In genomic region chr13:42116225-42116624, GRCh38 we compare ENCODE assay signal across 19 cellular contexts.
"Had no signal": no experiment of that assay in that cellular context is flagged by ENCODE, and none has a peak within 500 bp of the region (broad histone marks: within the 10 kb centered on the region; RNA-seq: fewer than 3 reads in every experiment).

No MANE protein-coding gene starts in this region.

- H2AFZ ChIP-seq: neural progenitor cell had no signal

- H3K27ac ChIP-seq: brain microvascular endothelial cell, dorsolateral prefrontal cortex, heart left ventricle, neural progenitor cell, ovary, tibial nerve had no signal

- H3K9ac ChIP-seq: neural progenitor cell had no signal

- H3K36me3 ChIP-seq: brain microvascular endothelial cell, heart left ventricle, neural progenitor cell, ovary, tibial nerve had no signal

- H3K4me3 ChIP-seq: dorsolateral prefrontal cortex, heart left ventricle, lung, neural progenitor cell, ovary, tibial nerve had no signal

- H3K27ac Mint-ChIP-seq: activated CD8-positive, alpha-beta T cell treated with anti-CD3 and anti-CD28 coated beads for 36 hours; activated naive CD8-positive, alpha-beta T cell; endodermal cell; immature natural killer cell; neural progenitor cell; stimulated activated memory B cell treated with anti-CD40 and anti-IgM and Interleukin-4, amounts not matched to agents 10 μg/mL and 1 μg/mL and 100 μg/mL, for 72 hours; WTC11 had no signal

- H3K27me3 ChIP-seq: brain microvascular endothelial cell, dorsolateral prefrontal cortex, heart left ventricle, neural progenitor cell, ovary, tibial nerve had no signal

- H3K4me3 Mint-ChIP-seq: activated CD8-positive, alpha-beta T cell treated with anti-CD3 and anti-CD28 coated beads for 36 hours; activated naive CD8-positive, alpha-beta T cell; endodermal cell; immature natural killer cell; naive B cell; neural progenitor cell; stimulated activated memory B cell treated with anti-CD40 and anti-IgM and Interleukin-4, amounts not matched to agents 10 μg/mL and 1 μg/mL and 100 μg/mL, for 72 hours; WTC11 had no signal

- H3K4me1 Mint-ChIP-seq: endodermal cell; immature natural killer cell; naive B cell; stimulated activated memory B cell treated with anti-CD40 and anti-IgM and Interleukin-4, amounts not matched to agents 10 μg/mL and 1 μg/mL and 100 μg/mL, for 72 hours had no signal

- H3K4me1 ChIP-seq: neural progenitor cell, tibial nerve had no signal

- H3K4me2 ChIP-seq: neural progenitor cell had no signal

- DNase-seq: activated CD4-positive, alpha-beta T cell treated with anti-CD3 and anti-CD28 coated beads for 4 hours; activated CD8-positive, alpha-beta T cell treated with anti-CD3 and anti-CD28 coated beads for 36 hours; activated gamma-delta T cell treated with Interleukin-2 at 50 U/mL for 16 hours; brain microvascular endothelial cell; dorsolateral prefrontal cortex; endodermal cell; foreskin melanocyte; heart left ventricle; immature natural killer cell; left cardiac atrium; naive B cell; ovary; T-helper 2 cell had no signal

- ATAC-seq: activated CD8-positive, alpha-beta T cell treated with anti-CD3 and anti-CD28 coated beads for 36 hours; left cardiac atrium; stimulated activated memory B cell treated with anti-CD40 and anti-IgM and Interleukin-4, amounts not matched to agents 10 μg/mL and 1 μg/mL and 100 μg/mL, for 72 hours; WTC11 had no signal

- H3K9me3 ChIP-seq: heart left ventricle, ovary, tibial nerve had no signal

- H3K36me3 Mint-ChIP-seq: immature natural killer cell; naive B cell; neural progenitor cell; stimulated activated memory B cell treated with anti-CD40 and anti-IgM and Interleukin-4, amounts not matched to agents 10 μg/mL and 1 μg/mL and 100 μg/mL, for 72 hours; WTC11 had no signal

- H3K27me3 Mint-ChIP-seq: activated CD8-positive, alpha-beta T cell treated with anti-CD3 and anti-CD28 coated beads for 36 hours; activated naive CD8-positive, alpha-beta T cell; naive B cell; stimulated activated memory B cell treated with anti-CD40 and anti-IgM and Interleukin-4, amounts not matched to agents 10 μg/mL and 1 μg/mL and 100 μg/mL, for 72 hours had no signal
